29 cellular contexts compared by ENCODE assay signal in genomic region chr21:41843584-41843983, GRCh38.
"Had no signal": no experiment of that assay in that cellular context is flagged by ENCODE, and none has a peak within 500 bp of the region (broad histone marks: within the 10 kb centered on the region; RNA-seq: fewer than 3 reads in every experiment).

No MANE protein-coding gene starts in this region.

- H3K9me3 Mint-ChIP-seq: effector memory CD8-positive, alpha-beta T cell had no signal

- DNase-seq: activated CD4-positive, alpha-beta memory T cell treated with anti-CD3 and anti-CD28 coated beads for 36 hours; activated CD4-positive, alpha-beta T cell treated with anti-CD3 and anti-CD28 coated beads for 36 hours; activated naive CD4-positive, alpha-beta T cell treated with Interleukin-2 at 50 U/mL for 16 hours; activated naive CD8-positive, alpha-beta T cell treated with anti-CD3 and anti-CD28 coated beads for 36 hours; activated T-cell treated with anti-CD3 and anti-CD28 coated beads, Interleukin-2, amount 50 U/mL, for 48 hours; colonic mucosa; dorsolateral prefrontal cortex; effector memory CD8-positive, alpha-beta T cell; glutamatergic neuron; immature natural killer cell; lower lobe of right lung; natural killer cell; psoas muscle; stimulated activated CD4-positive, alpha-beta T cell treated with anti-CD3 and anti-CD28 coated beads, Interleukin-12 subunit alpha, Interleukin-12 subunit beta, amount 100 ng/mL, for 4 hours; stimulated activated CD4-positive, alpha-beta T cell treated with anti-CD3 and anti-CD28 coated beads, Interleukin-4, amount 100 ng/mL, for 4 hours; substantia nigra; thyroid gland had no signal

- H3K9me3 ChIP-seq: colonic mucosa, neutrophil, pancreas, psoas muscle, thyroid gland had no signal

- H3K27me3 Mint-ChIP-seq: activated CD4-positive, alpha-beta memory T cell treated with anti-CD3 and anti-CD28 coated beads for 36 hours; activated CD4-positive, alpha-beta T cell treated with anti-CD3 and anti-CD28 coated beads for 36 hours; activated naive CD8-positive, alpha-beta T cell treated with anti-CD3 and anti-CD28 coated beads for 36 hours; effector memory CD8-positive, alpha-beta T cell; stimulated activated naive CD8-positive, alpha-beta T cell treated with anti-CD3 and anti-CD28 coated beads, Interleukin-15, Interleukin-2, amounts not matched to agents 100 ng/mL and 50 ng/mL, for 24 hours had no signal

- FAIRE-seq: endothelial cell of umbilical vein, frontal cortex, pancreas, TTC549 had no signal

- H3K27ac Mint-ChIP-seq: activated CD4-positive, alpha-beta memory T cell treated with anti-CD3 and anti-CD28 coated beads for 36 hours; activated CD4-positive, alpha-beta T cell treated with anti-CD3 and anti-CD28 coated beads for 36 hours; activated naive CD8-positive, alpha-beta T cell treated with anti-CD3 and anti-CD28 coated beads for 36 hours; mesothelial cell of epicardium; natural killer cell; stimulated activated naive CD8-positive, alpha-beta T cell treated with anti-CD3 and anti-CD28 coated beads, Interleukin-15, Interleukin-2, amounts not matched to agents 100 ng/mL and 50 ng/mL, for 24 hours had no signal

- H3K4me1 Mint-ChIP-seq: activated CD4-positive, alpha-beta T cell treated with anti-CD3 and anti-CD28 coated beads for 36 hours; activated naive CD8-positive, alpha-beta T cell treated with anti-CD3 and anti-CD28 coated beads for 36 hours; immature natural killer cell; mesothelial cell of epicardium; natural killer cell had no signal

- ATAC-seq: activated CD4-positive, alpha-beta T cell treated with anti-CD3 and anti-CD28 coated beads for 36 hours; effector memory CD8-positive, alpha-beta T cell; esophagus mucosa; left lobe of liver; lower lobe of right lung; natural killer cell; pancreas; psoas muscle had no signal

- H3K27me3 ChIP-seq: breast epithelium, colonic mucosa, dorsolateral prefrontal cortex, hepatocyte, neutrophil, pancreas, right atrium auricular region, thyroid gland had no signal

- H3K4me1 ChIP-seq: breast epithelium, colonic mucosa, lower lobe of right lung, pancreas, psoas muscle, thyroid gland had no signal

- H3K4me3 ChIP-seq: breast epithelium, colonic mucosa, dorsolateral prefrontal cortex, hepatocyte, lower lobe of right lung, pancreas, psoas muscle, right atrium auricular region, thyroid gland had no signal

- H3K36me3 ChIP-seq: breast epithelium, colonic mucosa, neutrophil, pancreas, right atrium auricular region, thyroid gland had no signal

- H3K4me3 Mint-ChIP-seq: activated CD4-positive, alpha-beta memory T cell treated with anti-CD3 and anti-CD28 coated beads for 36 hours; activated CD4-positive, alpha-beta T cell treated with anti-CD3 and anti-CD28 coated beads for 36 hours; activated naive CD8-positive, alpha-beta T cell treated with anti-CD3 and anti-CD28 coated beads for 36 hours; effector memory CD8-positive, alpha-beta T cell; immature natural killer cell; mesothelial cell of epicardium; natural killer cell; stimulated activated naive CD8-positive, alpha-beta T cell treated with anti-CD3 and anti-CD28 coated beads, Interleukin-15, Interleukin-2, amounts not matched to agents 100 ng/mL and 50 ng/mL, for 24 hours had no signal

- H3K27ac ChIP-seq: breast epithelium, colonic mucosa, dorsolateral prefrontal cortex, hepatocyte, lower lobe of right lung, neutrophil, pancreas, psoas muscle, right atrium auricular region, thyroid gland had no signal
